18 cellular contexts compared by ENCODE assay signal in genomic region chr4:52813546-52813945, GRCh38. TPM values are rescaled to one million over a fixed set of nuclear protein-coding genes. Genes with fewer than 3 reads are reported as not detected.
"Had no signal": no experiment of that assay in that cellular context is flagged by ENCODE, and none has a peak within 500 bp of the region (broad histone marks: within the 10 kb centered on the region; RNA-seq: fewer than 3 reads in every experiment).

No MANE protein-coding gene starts in this region.

- H3K4me3 ChIP-seq: coronary artery, hepatocyte, neural progenitor cell, ovary had no signal

- DNase-seq: effector memory CD4-positive, alpha-beta T cell; foreskin melanocyte; head of caudate nucleus; left colon; natural killer cell; nucleus accumbens; right cardiac atrium; small intestine; stimulated activated CD4-positive, alpha-beta T cell treated with anti-CD3 and anti-CD28 coated beads, Interleukin-12 subunit alpha, Interleukin-12 subunit beta, amount 100 ng/mL, for 4 hours; stimulated activated naive CD4-positive, alpha-beta T cell; trophoblast cell had no signal

- H3K36me3 ChIP-seq: neural progenitor cell, ovary had no signal

- H3K4me1 Mint-ChIP-seq: natural killer cell had no signal

- H3K9me3 ChIP-seq: ovary had no signal

- H3K4me3 Mint-ChIP-seq: natural killer cell, neural progenitor cell had no signal

- H3K36me3 Mint-ChIP-seq: natural killer cell, neural progenitor cell had no signal

- H3K27me3 Mint-ChIP-seq: progenitor cell of endocrine pancreas had no signal

- H3K27me3 ChIP-seq: hepatocyte, neural progenitor cell, ovary had no signal

- H3K27ac Mint-ChIP-seq: natural killer cell, neural progenitor cell, progenitor cell of endocrine pancreas had no signal

- ATAC-seq: esophagus mucosa, left colon, natural killer cell, right cardiac atrium had no signal

- H3K4me1 ChIP-seq: neural progenitor cell had no signal

- H3K9me3 Mint-ChIP-seq: natural killer cell had no signal

RNA-seq across cellular contexts. Expression of gene RASL11B, which starts 48.6 kb away (rescaled TPM):
- total RNA-seq: dermis microvascular lymphatic vessel endothelial cell, natural killer cell had no signal
